ENCODE assay signal across 1 cellular context in the genomic region with DNA sequence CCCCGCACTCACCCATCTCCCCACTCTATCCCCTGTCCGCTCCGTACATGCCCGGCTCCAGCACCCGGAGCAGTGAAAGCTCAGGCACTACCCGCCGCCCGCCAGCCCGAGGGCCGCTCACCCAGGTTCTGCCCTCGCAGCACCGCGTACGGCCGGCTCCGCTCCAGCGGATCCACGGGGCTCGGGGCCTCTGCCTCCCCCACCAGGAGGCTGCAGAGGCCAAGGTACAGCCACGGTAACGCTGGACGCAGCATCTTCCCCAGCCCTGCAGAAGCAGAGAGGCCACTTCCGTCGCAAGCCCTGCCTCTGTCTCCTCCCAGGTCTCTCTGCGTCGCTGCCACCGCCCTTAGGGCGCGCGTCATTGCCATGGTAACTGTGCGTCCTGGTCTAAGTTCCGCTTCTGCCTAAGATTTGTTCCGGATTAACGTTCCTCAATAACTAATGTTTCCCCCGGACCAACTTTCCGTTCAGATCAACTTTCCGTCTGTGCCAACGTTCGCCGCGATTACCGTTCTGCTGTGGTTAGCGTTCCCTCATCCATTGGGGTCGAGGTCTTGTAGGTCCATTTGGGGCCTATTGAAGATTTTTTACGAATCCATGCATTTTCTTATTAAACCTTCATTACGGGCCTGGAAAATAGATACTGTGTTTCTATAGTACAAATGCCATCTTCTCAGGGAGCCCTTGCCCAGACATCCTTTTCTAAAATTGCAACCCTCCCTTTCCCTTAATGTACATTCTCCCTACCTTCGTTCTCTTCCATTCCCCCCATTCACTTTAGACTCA.
TF ChIP-seq lines count a peak whose summit lies in the region.

A gene with protein sequence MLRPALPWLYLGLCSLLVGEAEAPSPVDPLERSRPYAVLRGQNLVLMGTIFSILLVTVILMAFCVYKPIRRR (minus strand): TSS at position 281 of the 786 bp plus-strand sequence. CDS start 27 bp downstream, at position 254.

TF ChIP-seq in K562, 482 proteins besides CTCF, POLR2A, EP300 and RAD21 (continued from another document and continues in another):
- TF ChIP-seq, protein P1, sequence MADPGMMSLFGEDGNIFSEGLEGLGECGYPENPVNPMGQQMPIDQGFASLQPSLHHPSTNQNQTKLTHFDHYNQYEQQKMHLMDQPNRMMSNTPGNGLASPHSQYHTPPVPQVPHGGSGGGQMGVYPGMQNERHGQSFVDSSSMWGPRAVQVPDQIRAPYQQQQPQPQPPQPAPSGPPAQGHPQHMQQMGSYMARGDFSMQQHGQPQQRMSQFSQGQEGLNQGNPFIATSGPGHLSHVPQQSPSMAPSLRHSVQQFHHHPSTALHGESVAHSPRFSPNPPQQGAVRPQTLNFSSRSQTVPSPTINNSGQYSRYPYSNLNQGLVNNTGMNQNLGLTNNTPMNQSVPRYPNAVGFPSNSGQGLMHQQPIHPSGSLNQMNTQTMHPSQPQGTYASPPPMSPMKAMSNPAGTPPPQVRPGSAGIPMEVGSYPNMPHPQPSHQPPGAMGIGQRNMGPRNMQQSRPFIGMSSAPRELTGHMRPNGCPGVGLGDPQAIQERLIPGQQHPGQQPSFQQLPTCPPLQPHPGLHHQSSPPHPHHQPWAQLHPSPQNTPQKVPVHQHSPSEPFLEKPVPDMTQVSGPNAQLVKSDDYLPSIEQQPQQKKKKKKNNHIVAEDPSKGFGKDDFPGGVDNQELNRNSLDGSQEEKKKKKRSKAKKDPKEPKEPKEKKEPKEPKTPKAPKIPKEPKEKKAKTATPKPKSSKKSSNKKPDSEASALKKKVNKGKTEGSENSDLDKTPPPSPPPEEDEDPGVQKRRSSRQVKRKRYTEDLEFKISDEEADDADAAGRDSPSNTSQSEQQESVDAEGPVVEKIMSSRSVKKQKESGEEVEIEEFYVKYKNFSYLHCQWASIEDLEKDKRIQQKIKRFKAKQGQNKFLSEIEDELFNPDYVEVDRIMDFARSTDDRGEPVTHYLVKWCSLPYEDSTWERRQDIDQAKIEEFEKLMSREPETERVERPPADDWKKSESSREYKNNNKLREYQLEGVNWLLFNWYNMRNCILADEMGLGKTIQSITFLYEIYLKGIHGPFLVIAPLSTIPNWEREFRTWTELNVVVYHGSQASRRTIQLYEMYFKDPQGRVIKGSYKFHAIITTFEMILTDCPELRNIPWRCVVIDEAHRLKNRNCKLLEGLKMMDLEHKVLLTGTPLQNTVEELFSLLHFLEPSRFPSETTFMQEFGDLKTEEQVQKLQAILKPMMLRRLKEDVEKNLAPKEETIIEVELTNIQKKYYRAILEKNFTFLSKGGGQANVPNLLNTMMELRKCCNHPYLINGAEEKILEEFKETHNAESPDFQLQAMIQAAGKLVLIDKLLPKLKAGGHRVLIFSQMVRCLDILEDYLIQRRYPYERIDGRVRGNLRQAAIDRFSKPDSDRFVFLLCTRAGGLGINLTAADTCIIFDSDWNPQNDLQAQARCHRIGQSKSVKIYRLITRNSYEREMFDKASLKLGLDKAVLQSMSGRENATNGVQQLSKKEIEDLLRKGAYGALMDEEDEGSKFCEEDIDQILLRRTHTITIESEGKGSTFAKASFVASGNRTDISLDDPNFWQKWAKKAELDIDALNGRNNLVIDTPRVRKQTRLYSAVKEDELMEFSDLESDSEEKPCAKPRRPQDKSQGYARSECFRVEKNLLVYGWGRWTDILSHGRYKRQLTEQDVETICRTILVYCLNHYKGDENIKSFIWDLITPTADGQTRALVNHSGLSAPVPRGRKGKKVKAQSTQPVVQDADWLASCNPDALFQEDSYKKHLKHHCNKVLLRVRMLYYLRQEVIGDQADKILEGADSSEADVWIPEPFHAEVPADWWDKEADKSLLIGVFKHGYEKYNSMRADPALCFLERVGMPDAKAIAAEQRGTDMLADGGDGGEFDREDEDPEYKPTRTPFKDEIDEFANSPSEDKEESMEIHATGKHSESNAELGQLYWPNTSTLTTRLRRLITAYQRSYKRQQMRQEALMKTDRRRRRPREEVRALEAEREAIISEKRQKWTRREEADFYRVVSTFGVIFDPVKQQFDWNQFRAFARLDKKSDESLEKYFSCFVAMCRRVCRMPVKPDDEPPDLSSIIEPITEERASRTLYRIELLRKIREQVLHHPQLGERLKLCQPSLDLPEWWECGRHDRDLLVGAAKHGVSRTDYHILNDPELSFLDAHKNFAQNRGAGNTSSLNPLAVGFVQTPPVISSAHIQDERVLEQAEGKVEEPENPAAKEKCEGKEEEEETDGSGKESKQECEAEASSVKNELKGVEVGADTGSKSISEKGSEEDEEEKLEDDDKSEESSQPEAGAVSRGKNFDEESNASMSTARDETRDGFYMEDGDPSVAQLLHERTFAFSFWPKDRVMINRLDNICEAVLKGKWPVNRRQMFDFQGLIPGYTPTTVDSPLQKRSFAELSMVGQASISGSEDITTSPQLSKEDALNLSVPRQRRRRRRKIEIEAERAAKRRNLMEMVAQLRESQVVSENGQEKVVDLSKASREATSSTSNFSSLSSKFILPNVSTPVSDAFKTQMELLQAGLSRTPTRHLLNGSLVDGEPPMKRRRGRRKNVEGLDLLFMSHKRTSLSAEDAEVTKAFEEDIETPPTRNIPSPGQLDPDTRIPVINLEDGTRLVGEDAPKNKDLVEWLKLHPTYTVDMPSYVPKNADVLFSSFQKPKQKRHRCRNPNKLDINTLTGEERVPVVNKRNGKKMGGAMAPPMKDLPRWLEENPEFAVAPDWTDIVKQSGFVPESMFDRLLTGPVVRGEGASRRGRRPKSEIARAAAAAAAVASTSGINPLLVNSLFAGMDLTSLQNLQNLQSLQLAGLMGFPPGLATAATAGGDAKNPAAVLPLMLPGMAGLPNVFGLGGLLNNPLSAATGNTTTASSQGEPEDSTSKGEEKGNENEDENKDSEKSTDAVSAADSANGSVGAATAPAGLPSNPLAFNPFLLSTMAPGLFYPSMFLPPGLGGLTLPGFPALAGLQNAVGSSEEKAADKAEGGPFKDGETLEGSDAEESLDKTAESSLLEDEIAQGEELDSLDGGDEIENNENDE (IDR thresholded peaks at IDR 0.05; ENCODE audit: low read depth, low read length), result no peak
- no peak for TF ChIP-seq ZC3H8 (IDR thresholded peaks at IDR 0.05)
- no peak for TF ChIP-seq RBM39 (optimal IDR thresholded peaks at IDR 0.05; ENCODE audit: low read depth, low read length)
- TF ChIP-seq ZBTB1 (CRISPR knock-in tag; IDR thresholded peaks at IDR 0.05; ENCODE audit: borderline replicate concordance, low read depth), result no peak; the same call in 1 of the 2 replicates
- TF ChIP-seq, protein P2, sequence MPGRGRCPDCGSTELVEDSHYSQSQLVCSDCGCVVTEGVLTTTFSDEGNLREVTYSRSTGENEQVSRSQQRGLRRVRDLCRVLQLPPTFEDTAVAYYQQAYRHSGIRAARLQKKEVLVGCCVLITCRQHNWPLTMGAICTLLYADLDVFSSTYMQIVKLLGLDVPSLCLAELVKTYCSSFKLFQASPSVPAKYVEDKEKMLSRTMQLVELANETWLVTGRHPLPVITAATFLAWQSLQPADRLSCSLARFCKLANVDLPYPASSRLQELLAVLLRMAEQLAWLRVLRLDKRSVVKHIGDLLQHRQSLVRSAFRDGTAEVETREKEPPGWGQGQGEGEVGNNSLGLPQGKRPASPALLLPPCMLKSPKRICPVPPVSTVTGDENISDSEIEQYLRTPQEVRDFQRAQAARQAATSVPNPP (IDR thresholded peaks at IDR 0.05; ENCODE audit: borderline replicate concordance, insufficient read depth, insufficient read length), result no peak
- TF ChIP-seq ZNF445 (CRISPR knock-in tag; IDR thresholded peaks at IDR 0.05; ENCODE audit: low read depth), result no peak
- TF ChIP-seq CAMTA2 (CRISPR knock-in tag; conservative IDR thresholded peaks at IDR 0.05), result no peak
- TF ChIP-seq, protein P3, sequence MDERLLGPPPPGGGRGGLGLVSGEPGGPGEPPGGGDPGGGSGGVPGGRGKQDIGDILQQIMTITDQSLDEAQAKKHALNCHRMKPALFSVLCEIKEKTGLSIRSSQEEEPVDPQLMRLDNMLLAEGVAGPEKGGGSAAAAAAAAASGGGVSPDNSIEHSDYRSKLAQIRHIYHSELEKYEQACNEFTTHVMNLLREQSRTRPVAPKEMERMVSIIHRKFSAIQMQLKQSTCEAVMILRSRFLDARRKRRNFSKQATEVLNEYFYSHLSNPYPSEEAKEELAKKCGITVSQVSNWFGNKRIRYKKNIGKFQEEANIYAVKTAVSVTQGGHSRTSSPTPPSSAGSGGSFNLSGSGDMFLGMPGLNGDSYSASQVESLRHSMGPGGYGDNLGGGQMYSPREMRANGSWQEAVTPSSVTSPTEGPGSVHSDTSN (CRISPR knock-in tag; IDR thresholded peaks at IDR 0.05; ENCODE audit: low read depth), result no peak
- TF ChIP-seq, protein P3 (tag; conservative IDR thresholded peaks at IDR 0.05; ENCODE audit: low read depth), result no peak
- peak; percentile 84; the same call in 1 of the 2 replicates for TF ChIP-seq MTA1 (IDR thresholded peaks at IDR 0.05; ENCODE audit: borderline replicate concordance)
- TF ChIP-seq, protein P4, sequence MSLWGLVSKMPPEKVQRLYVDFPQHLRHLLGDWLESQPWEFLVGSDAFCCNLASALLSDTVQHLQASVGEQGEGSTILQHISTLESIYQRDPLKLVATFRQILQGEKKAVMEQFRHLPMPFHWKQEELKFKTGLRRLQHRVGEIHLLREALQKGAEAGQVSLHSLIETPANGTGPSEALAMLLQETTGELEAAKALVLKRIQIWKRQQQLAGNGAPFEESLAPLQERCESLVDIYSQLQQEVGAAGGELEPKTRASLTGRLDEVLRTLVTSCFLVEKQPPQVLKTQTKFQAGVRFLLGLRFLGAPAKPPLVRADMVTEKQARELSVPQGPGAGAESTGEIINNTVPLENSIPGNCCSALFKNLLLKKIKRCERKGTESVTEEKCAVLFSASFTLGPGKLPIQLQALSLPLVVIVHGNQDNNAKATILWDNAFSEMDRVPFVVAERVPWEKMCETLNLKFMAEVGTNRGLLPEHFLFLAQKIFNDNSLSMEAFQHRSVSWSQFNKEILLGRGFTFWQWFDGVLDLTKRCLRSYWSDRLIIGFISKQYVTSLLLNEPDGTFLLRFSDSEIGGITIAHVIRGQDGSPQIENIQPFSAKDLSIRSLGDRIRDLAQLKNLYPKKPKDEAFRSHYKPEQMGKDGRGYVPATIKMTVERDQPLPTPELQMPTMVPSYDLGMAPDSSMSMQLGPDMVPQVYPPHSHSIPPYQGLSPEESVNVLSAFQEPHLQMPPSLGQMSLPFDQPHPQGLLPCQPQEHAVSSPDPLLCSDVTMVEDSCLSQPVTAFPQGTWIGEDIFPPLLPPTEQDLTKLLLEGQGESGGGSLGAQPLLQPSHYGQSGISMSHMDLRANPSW (CRISPR knock-in tag; IDR thresholded peaks at IDR 0.05), result no peak
- peak; percentile 95 for TF ChIP-seq CXXC5 (CRISPR knock-in tag; IDR thresholded peaks at IDR 0.05)
- TF ChIP-seq, protein P5, sequence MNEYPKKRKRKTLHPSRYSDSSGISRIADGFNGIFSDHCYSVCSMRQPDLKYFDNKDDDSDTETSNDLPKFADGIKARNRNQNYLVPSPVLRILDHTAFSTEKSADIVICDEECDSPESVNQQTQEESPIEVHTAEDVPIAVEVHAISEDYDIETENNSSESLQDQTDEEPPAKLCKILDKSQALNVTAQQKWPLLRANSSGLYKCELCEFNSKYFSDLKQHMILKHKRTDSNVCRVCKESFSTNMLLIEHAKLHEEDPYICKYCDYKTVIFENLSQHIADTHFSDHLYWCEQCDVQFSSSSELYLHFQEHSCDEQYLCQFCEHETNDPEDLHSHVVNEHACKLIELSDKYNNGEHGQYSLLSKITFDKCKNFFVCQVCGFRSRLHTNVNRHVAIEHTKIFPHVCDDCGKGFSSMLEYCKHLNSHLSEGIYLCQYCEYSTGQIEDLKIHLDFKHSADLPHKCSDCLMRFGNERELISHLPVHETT (CRISPR knock-in tag; conservative IDR thresholded peaks at IDR 0.05 in 1 of 2, IDR thresholded peaks at IDR 0.05 in 1 of 2), result peak in 1 of 2 experiments; percentile 80; a peak in 1 of 4 replicates
- TF ChIP-seq MAFF (IDR thresholded peaks at IDR 0.05; ENCODE audit: low read length), result no peak
- peak in 1 of 2 experiments; percentile 91; a peak in 2 of 4 replicates for TF ChIP-seq KDM4B (IDR thresholded peaks at IDR 0.05; ENCODE audit: borderline replicate concordance in 2 of 2, low read depth in 1 of 2)
- no peak for TF ChIP-seq CHD4 (IDR thresholded peaks at IDR 0.05; ENCODE audit: insufficient read depth, insufficient replicate concordance, low read depth, low read length, poor library complexity, severe bottlenecking)
- peak; percentile 74 for TF ChIP-seq RBM22 (IDR thresholded peaks at IDR 0.05; ENCODE audit: low read depth, low read length, poor library complexity, severe bottlenecking)
- TF ChIP-seq, protein P6, sequence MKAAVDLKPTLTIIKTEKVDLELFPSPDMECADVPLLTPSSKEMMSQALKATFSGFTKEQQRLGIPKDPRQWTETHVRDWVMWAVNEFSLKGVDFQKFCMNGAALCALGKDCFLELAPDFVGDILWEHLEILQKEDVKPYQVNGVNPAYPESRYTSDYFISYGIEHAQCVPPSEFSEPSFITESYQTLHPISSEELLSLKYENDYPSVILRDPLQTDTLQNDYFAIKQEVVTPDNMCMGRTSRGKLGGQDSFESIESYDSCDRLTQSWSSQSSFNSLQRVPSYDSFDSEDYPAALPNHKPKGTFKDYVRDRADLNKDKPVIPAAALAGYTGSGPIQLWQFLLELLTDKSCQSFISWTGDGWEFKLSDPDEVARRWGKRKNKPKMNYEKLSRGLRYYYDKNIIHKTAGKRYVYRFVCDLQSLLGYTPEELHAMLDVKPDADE (conservative IDR thresholded peaks at IDR 0.05; ENCODE audit: control insufficient read depth, low read depth, low read length), result peak; percentile 84; the same call in 1 of the 2 replicates
- no peak for TF ChIP-seq NONO (IDR thresholded peaks at IDR 0.05; ENCODE audit: low read depth in 2 of 2, low read length in 1 of 2)
- peak; percentile 98 for TF ChIP-seq ZEB2 (IDR thresholded peaks at IDR 0.05)
- peak; percentile 92 to 93; a peak in 3 of 4 replicates for TF ChIP-seq SIN3A (IDR thresholded peaks at IDR 0.05; ENCODE audit: borderline replicate concordance in 2 of 2, control insufficient read depth in 1 of 2, low read depth in 2 of 2, low read length in 2 of 2)
- TF ChIP-seq U2AF2 (optimal IDR thresholded peaks at IDR 0.05; ENCODE audit: low read depth, low read length), result no peak
- TF ChIP-seq, protein P7, sequence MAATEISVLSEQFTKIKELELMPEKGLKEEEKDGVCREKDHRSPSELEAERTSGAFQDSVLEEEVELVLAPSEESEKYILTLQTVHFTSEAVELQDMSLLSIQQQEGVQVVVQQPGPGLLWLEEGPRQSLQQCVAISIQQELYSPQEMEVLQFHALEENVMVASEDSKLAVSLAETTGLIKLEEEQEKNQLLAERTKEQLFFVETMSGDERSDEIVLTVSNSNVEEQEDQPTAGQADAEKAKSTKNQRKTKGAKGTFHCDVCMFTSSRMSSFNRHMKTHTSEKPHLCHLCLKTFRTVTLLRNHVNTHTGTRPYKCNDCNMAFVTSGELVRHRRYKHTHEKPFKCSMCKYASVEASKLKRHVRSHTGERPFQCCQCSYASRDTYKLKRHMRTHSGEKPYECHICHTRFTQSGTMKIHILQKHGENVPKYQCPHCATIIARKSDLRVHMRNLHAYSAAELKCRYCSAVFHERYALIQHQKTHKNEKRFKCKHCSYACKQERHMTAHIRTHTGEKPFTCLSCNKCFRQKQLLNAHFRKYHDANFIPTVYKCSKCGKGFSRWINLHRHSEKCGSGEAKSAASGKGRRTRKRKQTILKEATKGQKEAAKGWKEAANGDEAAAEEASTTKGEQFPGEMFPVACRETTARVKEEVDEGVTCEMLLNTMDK (IDR thresholded peaks at IDR 0.05; ENCODE audit: borderline replicate concordance, insufficient read depth, low read depth, low read length, poor library complexity, severe bottlenecking), result no peak
- TF ChIP-seq HMG20B (CRISPR knock-in tag; IDR thresholded peaks at IDR 0.05), result no peak
- no peak for TF ChIP-seq ZFP30 (CRISPR knock-in tag; IDR thresholded peaks at IDR 0.05; ENCODE audit: borderline replicate concordance)
- peak in 1 of 2 experiments; percentile 94; a peak in 2 of 4 replicates for TF ChIP-seq CSDE1 (IDR thresholded peaks at IDR 0.05)
